1 cellular context compared by ENCODE assay signal in the genomic region with DNA sequence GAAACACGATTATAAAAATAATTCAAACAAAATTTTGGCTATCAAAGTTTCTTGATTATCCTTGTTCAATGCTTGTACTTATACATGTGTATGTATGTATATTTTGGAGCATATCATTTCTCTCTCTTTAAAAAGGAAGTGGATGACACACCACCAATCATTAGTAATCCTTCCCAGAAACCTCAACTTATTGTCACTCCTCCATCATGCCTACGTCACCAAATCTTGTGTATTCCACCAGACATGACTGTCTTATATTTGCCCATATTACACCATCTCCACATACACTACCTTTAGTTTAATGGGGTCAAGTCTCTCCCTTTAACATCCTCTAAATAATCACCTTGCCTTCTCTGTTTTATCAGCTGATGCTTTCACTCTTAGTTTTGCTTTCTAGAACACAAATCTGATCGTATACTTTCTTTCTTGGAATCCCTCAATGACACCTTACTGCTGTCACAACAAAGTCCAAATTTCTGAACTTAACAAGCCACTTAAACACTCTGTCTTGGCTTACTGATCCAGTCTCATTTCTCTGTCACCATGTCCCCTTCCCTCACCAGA.
TF ChIP-seq lines count a peak whose summit lies in the region.

No MANE protein-coding gene starts in this region.

TF ChIP-seq in neural cell, 6 proteins besides CTCF, POLR2A, EP300 and RAD21 (continued from another document):
- TF ChIP-seq, protein P1, sequence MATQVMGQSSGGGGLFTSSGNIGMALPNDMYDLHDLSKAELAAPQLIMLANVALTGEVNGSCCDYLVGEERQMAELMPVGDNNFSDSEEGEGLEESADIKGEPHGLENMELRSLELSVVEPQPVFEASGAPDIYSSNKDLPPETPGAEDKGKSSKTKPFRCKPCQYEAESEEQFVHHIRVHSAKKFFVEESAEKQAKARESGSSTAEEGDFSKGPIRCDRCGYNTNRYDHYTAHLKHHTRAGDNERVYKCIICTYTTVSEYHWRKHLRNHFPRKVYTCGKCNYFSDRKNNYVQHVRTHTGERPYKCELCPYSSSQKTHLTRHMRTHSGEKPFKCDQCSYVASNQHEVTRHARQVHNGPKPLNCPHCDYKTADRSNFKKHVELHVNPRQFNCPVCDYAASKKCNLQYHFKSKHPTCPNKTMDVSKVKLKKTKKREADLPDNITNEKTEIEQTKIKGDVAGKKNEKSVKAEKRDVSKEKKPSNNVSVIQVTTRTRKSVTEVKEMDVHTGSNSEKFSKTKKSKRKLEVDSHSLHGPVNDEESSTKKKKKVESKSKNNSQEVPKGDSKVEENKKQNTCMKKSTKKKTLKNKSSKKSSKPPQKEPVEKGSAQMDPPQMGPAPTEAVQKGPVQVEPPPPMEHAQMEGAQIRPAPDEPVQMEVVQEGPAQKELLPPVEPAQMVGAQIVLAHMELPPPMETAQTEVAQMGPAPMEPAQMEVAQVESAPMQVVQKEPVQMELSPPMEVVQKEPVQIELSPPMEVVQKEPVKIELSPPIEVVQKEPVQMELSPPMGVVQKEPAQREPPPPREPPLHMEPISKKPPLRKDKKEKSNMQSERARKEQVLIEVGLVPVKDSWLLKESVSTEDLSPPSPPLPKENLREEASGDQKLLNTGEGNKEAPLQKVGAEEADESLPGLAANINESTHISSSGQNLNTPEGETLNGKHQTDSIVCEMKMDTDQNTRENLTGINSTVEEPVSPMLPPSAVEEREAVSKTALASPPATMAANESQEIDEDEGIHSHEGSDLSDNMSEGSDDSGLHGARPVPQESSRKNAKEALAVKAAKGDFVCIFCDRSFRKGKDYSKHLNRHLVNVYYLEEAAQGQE (IDR thresholded peaks at IDR 0.05; ENCODE audit: borderline replicate concordance): no peak
- no peak for TF ChIP-seq POLR2AphosphoS5 (IDR thresholded peaks at IDR 0.05)
